In genomic region chr1:239317948-239318347, GRCh38 we compare ENCODE assay signal across 8 cellular contexts.
"Had no signal": no experiment of that assay in that cellular context is flagged by ENCODE, and none has a peak within 500 bp of the region (broad histone marks: within the 10 kb centered on the region; RNA-seq: fewer than 3 reads in every experiment).

No MANE protein-coding gene starts in this region.

- ATAC-seq: GM12878 had no signal

- DNase-seq: GDM1, GF-D8 had no signal

- H3K4me3 ChIP-seq: GM12878 had no signal

- FAIRE-seq: G401.6, GM12878, GM12891, GM12892, GM18507, GM19239 had no signal
